28 cellular contexts compared by ENCODE assay signal in the genomic region with DNA sequence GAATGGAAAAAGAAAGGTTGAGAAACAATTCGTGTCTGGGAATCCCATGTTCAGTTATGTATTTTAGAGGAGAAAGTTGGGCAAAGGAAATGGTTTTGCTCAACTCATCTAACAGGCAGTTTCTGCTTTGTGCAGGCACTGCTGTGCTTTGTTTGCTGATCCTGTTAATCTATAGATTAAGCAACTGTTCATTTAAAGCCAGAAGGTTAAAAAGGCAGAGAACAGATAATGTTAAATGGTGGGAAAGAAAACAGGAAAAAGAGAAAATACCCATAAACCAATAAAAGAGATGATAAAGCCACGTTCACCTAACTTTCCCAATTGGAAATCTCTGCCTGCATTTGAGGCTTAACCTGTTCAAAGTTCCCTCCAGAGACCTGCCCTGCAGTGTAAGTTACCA.
DNase-seq lines count a peak whose midpoint lies in the region; ATAC-seq and TF ChIP-seq lines count a peak whose summit lies in the region.
"Had no signal": no experiment of that assay in that cellular context is flagged by ENCODE, and none has a peak within 500 bp of the region (broad histone marks: within the 10 kb centered on the region; RNA-seq: fewer than 3 reads in every experiment).

No MANE protein-coding gene starts in this region.

- H3K4me2 ChIP-seq in GM23248 (ENCODE audit: unreplicated experiment) (no peak overlapping the region), neural progenitor cell (peak overlapping the region; percentile 0)
- H3K4me2 ChIP-seq: BLaER1, hepatocyte had no signal

- no peak overlapping the region for H3K27ac ChIP-seq in GM23248
- H3K27ac ChIP-seq in dorsolateral prefrontal cortex: peak overlapping the region in 41 of 59 donors; percentile 5 to 76 (median 50)
- no peak overlapping the region for H3K27ac ChIP-seq in neural progenitor cell
- H3K27ac ChIP-seq: BLaER1, foreskin keratinocyte, hepatocyte, stomach, thyroid gland had no signal

- H3K27me3 ChIP-seq in GM23248 (replicated peaks; ENCODE audit: insufficient read depth) (no peaks in the 10 kb centered on the region), dorsolateral prefrontal cortex (no peaks in the 10 kb centered on the region), neural progenitor cell (no peaks in the 10 kb centered on the region)
- H3K27me3 ChIP-seq: BLaER1, foreskin keratinocyte, hepatocyte, stomach, thyroid gland had no signal

- H4K20me1 ChIP-seq in GM23248 (ENCODE audit: insufficient read depth) (no peaks in the 10 kb centered on the region), neural progenitor cell (ENCODE audit: low read depth) (peaks cover 72% of the 10 kb centered on the region)

- H3K4me3 Mint-ChIP-seq in neural progenitor cell: no peak overlapping the region
- H3K4me3 Mint-ChIP-seq in activated naive CD8-positive, alpha-beta T cell treated with anti-CD3 and anti-CD28 coated beads, Interleukin-2, amount 50 U/mL, for 24 hours: no peak overlapping the region
- H3K4me3 Mint-ChIP-seq: activated CD4-positive, alpha-beta memory T cell treated with anti-CD3 and anti-CD28 coated beads, Interleukin-2, amount 10 ng/mL, durations not matched to agents 7 days and 5 days; T-helper 1 cell treated with Interleukin-12 subunit alpha and Interleukin-12 subunit beta and Interleukin-4 antibody, amounts not matched to agents 30 μg/mL and 1 μg/mL, for 36 hours had no signal

- H3K79me2 ChIP-seq in GM23248 (ENCODE audit: insufficient read depth) (peaks cover 83% of the 10 kb centered on the region), neural progenitor cell (ENCODE audit: low read depth) (peaks cover 100% of the 10 kb centered on the region)

- H3K9me3 Mint-ChIP-seq in neural progenitor cell: peaks cover 17% of the 10 kb centered on the region
- peaks cover 3% of the 10 kb centered on the region for H3K9me3 Mint-ChIP-seq in activated naive CD8-positive, alpha-beta T cell treated with anti-CD3 and anti-CD28 coated beads, Interleukin-2, amount 50 U/mL, for 24 hours
- H3K9me3 Mint-ChIP-seq: T-helper 1 cell treated with Interleukin-12 subunit alpha and Interleukin-12 subunit beta and Interleukin-4 antibody, amounts not matched to agents 30 μg/mL and 1 μg/mL, for 36 hours had no signal

- H3K9me2 ChIP-seq in GM23248 (ENCODE audit: insufficient read depth): no peaks in the 10 kb centered on the region

- H3F3A ChIP-seq in GM23248 (ENCODE audit: insufficient read depth) (peaks cover 11% of the 10 kb centered on the region; the same call in 1 of the 2 replicates), neural progenitor cell (ENCODE audit: low read depth) (no peaks in the 10 kb centered on the region)

- 76 to 89% methylated on average over 2 of the region's 2 CpGs for WGBS in GM23248 (ENCODE audit: low coverage in 1 of 2, low lambda C conversion rate in 2 of 2, missing lambda C conversion rate in 2 of 2), 2 experiments

- ATAC-seq in activated naive CD8-positive, alpha-beta T cell treated with anti-CD3 and anti-CD28 coated beads, Interleukin-2, amount 50 U/mL, for 24 hours: no peak
- no peak for ATAC-seq in HG02973 (IDR thresholded peaks at IDR 0.05; ENCODE audit: unreplicated experiment)
- ATAC-seq: esophagus mucosa, foreskin keratinocyte, HCT116 had no signal

- H3K27me3 Mint-ChIP-seq in neural progenitor cell (ENCODE audit: insufficient read depth, low read depth): no peaks in the 10 kb centered on the region
- no peaks in the 10 kb centered on the region for H3K27me3 Mint-ChIP-seq in activated naive CD8-positive, alpha-beta T cell treated with anti-CD3 and anti-CD28 coated beads, Interleukin-2, amount 50 U/mL, for 24 hours
- H3K27me3 Mint-ChIP-seq: activated CD4-positive, alpha-beta memory T cell treated with anti-CD3 and anti-CD28 coated beads, Interleukin-2, amount 10 ng/mL, durations not matched to agents 7 days and 5 days had no signal

- peaks cover 17% of the 10 kb centered on the region for H3K4me1 Mint-ChIP-seq in neural progenitor cell
- H3K4me1 Mint-ChIP-seq in activated naive CD8-positive, alpha-beta T cell treated with anti-CD3 and anti-CD28 coated beads, Interleukin-2, amount 50 U/mL, for 24 hours: no peaks in the 10 kb centered on the region
- H3K4me1 Mint-ChIP-seq: activated CD4-positive, alpha-beta memory T cell treated with anti-CD3 and anti-CD28 coated beads, Interleukin-2, amount 10 ng/mL, durations not matched to agents 7 days and 5 days had no signal

- H3K4me1 ChIP-seq in GM23248 (ENCODE audit: insufficient read depth) (peaks cover 23% of the 10 kb centered on the region), neural progenitor cell (peaks cover 23% of the 10 kb centered on the region)
- H3K4me1 ChIP-seq: BLaER1 had no signal

- in situ Hi-C loops in GM23248 (cut with MboI): no loop called here

- H3K9ac ChIP-seq in GM23248: no peak overlapping the region
- H3K9ac ChIP-seq in neural progenitor cell: no peak overlapping the region
- H3K9ac ChIP-seq: BLaER1 had no signal

- H3K36me3 Mint-ChIP-seq in neural progenitor cell: peaks cover 32% of the 10 kb centered on the region
- H3K36me3 Mint-ChIP-seq in activated naive CD8-positive, alpha-beta T cell treated with anti-CD3 and anti-CD28 coated beads, Interleukin-2, amount 50 U/mL, for 24 hours (ENCODE audit: low read depth): peaks cover 8% of the 10 kb centered on the region

- no peak overlapping the region for H3K27ac Mint-ChIP-seq in neural progenitor cell
- H3K27ac Mint-ChIP-seq in activated naive CD8-positive, alpha-beta T cell treated with anti-CD3 and anti-CD28 coated beads, Interleukin-2, amount 50 U/mL, for 24 hours: no peak overlapping the region
- H3K27ac Mint-ChIP-seq: activated CD4-positive, alpha-beta memory T cell treated with anti-CD3 and anti-CD28 coated beads, Interleukin-2, amount 10 ng/mL, durations not matched to agents 7 days and 5 days; T-helper 1 cell treated with Interleukin-12 subunit alpha and Interleukin-12 subunit beta and Interleukin-4 antibody, amounts not matched to agents 30 μg/mL and 1 μg/mL, for 36 hours had no signal

- H2AFZ ChIP-seq in GM23248 (0 out of 2 replicates have a peak overlapping the region, but pooled peaks have one; percentile 47), neural progenitor cell (replicated peaks) (no peak overlapping the region)
- H2AFZ ChIP-seq: hepatocyte had no signal

- intact Hi-C loops in dorsolateral prefrontal cortex (cut with DNase I): no loop called here

- H3K36me3 ChIP-seq in GM23248 (ENCODE audit: low read depth): no peaks in the 10 kb centered on the region
- H3K36me3 ChIP-seq in neural progenitor cell: no peaks in the 10 kb centered on the region
- H3K36me3 ChIP-seq: thyroid gland had no signal

- H3K4me3 ChIP-seq in GM23248 (no peak overlapping the region), dorsolateral prefrontal cortex (peak overlapping the region in 2 of 59 donors; percentile 35 to 43), neural progenitor cell (no peak overlapping the region)
- H3K4me3 ChIP-seq: BLaER1, hepatocyte, stomach, thyroid gland had no signal

- H3K9me3 ChIP-seq in GM23248 (ENCODE audit: low read depth) (no peaks in the 10 kb centered on the region), neural progenitor cell (ENCODE audit: low read depth) (no peaks in the 10 kb centered on the region)
- H3K9me3 ChIP-seq: stomach, thyroid gland had no signal

- DNase-seq in GM23248 (no peak), NCI-H69 (lab: John Stamatoyannopoulos, UW) (peak; percentile 61), dorsolateral prefrontal cortex (no peak), neural progenitor cell (ENCODE audit: low spot score) (peak; percentile 31)
- no peak for DNase-seq in activated effector memory CD4-positive, alpha-beta T cell treated with anti-CD3 and anti-CD28 coated beads, Interleukin-2, amount 50 U/mL, for 16 hours
- DNase-seq in activated naive CD8-positive, alpha-beta T cell treated with anti-CD3 and anti-CD28 coated beads, Interleukin-2, amount 50 U/mL, for 24 hours: no peak
- DNase-seq: activated CD4-positive, alpha-beta memory T cell treated with anti-CD3 and anti-CD28 coated beads, Interleukin-2, amount 10 ng/mL, durations not matched to agents 7 days and 5 days; activated CD4-positive, alpha-beta T cell treated with anti-CD3 and anti-CD28 coated beads for 1 hour; activated CD8-positive, alpha-beta memory T cell treated with anti-CD3 and anti-CD28 coated beads, Interleukin-2, amount 50 U/mL, for 48 hours; activated naive CD4-positive, alpha-beta T cell treated with anti-CD3 and anti-CD28 coated beads, Interleukin-2, amount 50 U/mL, for 16 hours; amygdala; DMS53; effector memory CD4-positive, alpha-beta T cell; foreskin keratinocyte; mesenchymal stem cell; NCI-H1092; NCI-H1694 treated with DMSO at 0.1 percent for 48 hours; NCI-H2171; NCI-H510A treated with DMSO at 0.1 percent for 48 hours; occipital lobe; stomach; thyroid gland had no signal

- no peak for TF ChIP-seq CTCF in dorsolateral prefrontal cortex (IDR thresholded peaks at IDR 0.05 in 54 of 56, conservative IDR thresholded peaks at IDR 0.05 in 2 of 56; ENCODE audit: low read depth in 1 of 56, partially characterized antibody in 56 of 56)
- no peak for TF ChIP-seq CTCF in neural progenitor cell (IDR thresholded peaks at IDR 0.05)

Comparison
In these comparisons a context has a peak if more than half of its experiments do, and no peak if none do; other contexts are left out.
1. DNase-seq: peak in NCI-H69 (single experiment) and neural progenitor cell (single experiment); none in GM23248 (single experiment), dorsolateral prefrontal cortex (0 of 10), activated effector memory CD4-positive, alpha-beta T cell treated with anti-CD3 and anti-CD28 coated beads, Interleukin-2, amount 50 U/mL, for 16 hours (single experiment) and activated naive CD8-positive, alpha-beta T cell treated with anti-CD3 and anti-CD28 coated beads, Interleukin-2, amount 50 U/mL, for 24 hours (single experiment).
2. H3K27ac ChIP-seq: peak in dorsolateral prefrontal cortex (41 of 59); none in GM23248 (single experiment) and neural progenitor cell (single experiment).